Comparison of ENCODE assay signal across 20 cellular contexts in genomic region chr9:137374131-137374845, GRCh38. TPM values are rescaled to one million over a fixed set of nuclear protein-coding genes. Genes with fewer than 3 reads are reported as not detected.
DNase-seq lines count a peak whose midpoint lies in the region; ATAC-seq and TF ChIP-seq lines count a peak whose summit lies in the region.
"Had no signal": no experiment of that assay in that cellular context is flagged by ENCODE, and none has a peak within 500 bp of the region (broad histone marks: within the 10 kb centered on the region; RNA-seq: fewer than 3 reads in every experiment).

No MANE protein-coding gene starts in this region.

- no peaks in the 10 kb centered on the region for H3K4me1 Mint-ChIP-seq in activated CD4-positive, alpha-beta memory T cell treated with anti-CD3 and anti-CD28 coated beads, Interleukin-2, amount 10 ng/mL, durations not matched to agents 7 days and 5 days
- H3K4me1 Mint-ChIP-seq in activated T-helper 17 cell treated with anti-CD3 and anti-CD28 coated beads, Interleukin-2, amount 50 U/mL, for 72 hours: no peaks in the 10 kb centered on the region
- H3K4me1 Mint-ChIP-seq: B cell, GM23338 had no signal

- peaks cover 9% of the 10 kb centered on the region for H3K9me3 Mint-ChIP-seq in activated CD4-positive, alpha-beta memory T cell treated with anti-CD3 and anti-CD28 coated beads, Interleukin-2, amount 10 ng/mL, durations not matched to agents 7 days and 5 days
- H3K9me3 Mint-ChIP-seq in activated T-helper 17 cell treated with anti-CD3 and anti-CD28 coated beads, Interleukin-2, amount 50 U/mL, for 72 hours: no peaks in the 10 kb centered on the region

- no peak for TF ChIP-seq POLR2A in spleen (IDR thresholded peaks at IDR 0.05)

- WGBS in spleen, 5 donors: 92 to 97% (median 96%) methylated on average over 25 to 37 of the region's 37 CpGs

- H3K4me3 ChIP-seq in right atrium auricular region: no peak overlapping the region
- no peak overlapping the region for H3K4me3 ChIP-seq in WERI-Rb-1 (ENCODE audit: low read depth, low read length)
- H3K4me3 ChIP-seq in spleen: no peak overlapping the region
- H3K4me3 ChIP-seq: GM23338 had no signal

- H3K27ac ChIP-seq in right atrium auricular region (no peak overlapping the region), WERI-Rb-1 (no peak overlapping the region), spleen (no peak overlapping the region)

- no peak overlapping the region for H3K4me3 Mint-ChIP-seq in activated CD4-positive, alpha-beta memory T cell treated with anti-CD3 and anti-CD28 coated beads, Interleukin-2, amount 10 ng/mL, durations not matched to agents 7 days and 5 days
- no peak overlapping the region for H3K4me3 Mint-ChIP-seq in activated T-helper 17 cell treated with anti-CD3 and anti-CD28 coated beads, Interleukin-2, amount 50 U/mL, for 72 hours
- H3K4me3 Mint-ChIP-seq: B cell; CD4-positive, CD25-positive, alpha-beta regulatory T cell; GM23338 had no signal

- H3K27me3 ChIP-seq in right atrium auricular region (no peaks in the 10 kb centered on the region), WERI-Rb-1 (ENCODE audit: insufficient read depth, low read depth, severe bottlenecking) (no peaks in the 10 kb centered on the region), spleen (replicated peaks in 1 of 7) (no peaks in the 10 kb centered on the region)

- no peak overlapping the region for H3K27ac Mint-ChIP-seq in activated CD4-positive, alpha-beta memory T cell treated with anti-CD3 and anti-CD28 coated beads, Interleukin-2, amount 10 ng/mL, durations not matched to agents 7 days and 5 days
- no peak overlapping the region for H3K27ac Mint-ChIP-seq in activated T-helper 17 cell treated with anti-CD3 and anti-CD28 coated beads, Interleukin-2, amount 50 U/mL, for 72 hours
- H3K27ac Mint-ChIP-seq: B cell; CD4-positive, CD25-positive, alpha-beta regulatory T cell; GM23338 had no signal

- POLR2A ChIA-PET in activated CD4-positive, alpha-beta memory T cell treated with anti-CD3 and anti-CD28 coated beads, Interleukin-2, amount 10 ng/mL, durations not matched to agents 7 days and 5 days (lab: Charles Lee): no interaction called here

- TF ChIP-seq CTCF in right atrium auricular region (IDR thresholded peaks at IDR 0.05): no peak
- no peak for TF ChIP-seq CTCF in WERI-Rb-1 (IDR thresholded peaks at IDR 0.05; ENCODE audit: low read depth, low read length)
- TF ChIP-seq CTCF in spleen (IDR thresholded peaks at IDR 0.05 in 8 of 11, conservative IDR thresholded peaks at IDR 0.05 in 3 of 11): no peak

- no peaks in the 10 kb centered on the region for H3K4me1 ChIP-seq in right atrium auricular region
- no peaks in the 10 kb centered on the region for H3K4me1 ChIP-seq in spleen

- no peaks in the 10 kb centered on the region for H3K36me3 Mint-ChIP-seq in activated CD4-positive, alpha-beta memory T cell treated with anti-CD3 and anti-CD28 coated beads, Interleukin-2, amount 10 ng/mL, durations not matched to agents 7 days and 5 days (ENCODE audit: low read depth)
- no peaks in the 10 kb centered on the region for H3K36me3 Mint-ChIP-seq in activated T-helper 17 cell treated with anti-CD3 and anti-CD28 coated beads, Interleukin-2, amount 50 U/mL, for 72 hours (ENCODE audit: low read depth)

- no peaks in the 10 kb centered on the region for H3K9me3 ChIP-seq in right atrium auricular region
- H3K9me3 ChIP-seq in WERI-Rb-1 (ENCODE audit: severe bottlenecking): no peaks in the 10 kb centered on the region
- peaks cover 0 to 8% (median 0%) of the 10 kb centered on the region in 8 donors for H3K9me3 ChIP-seq in spleen

- ATAC-seq in Right ventricle myocardium superior (ENCODE audit: poor library complexity): no peak
- ATAC-seq in activated T-helper 17 cell treated with anti-CD3 and anti-CD28 coated beads, Interleukin-2, amount 50 U/mL, for 72 hours (replicated peaks): no peak
- ATAC-seq: GM23338, Panc1 had no signal

- intact Hi-C loops in Right ventricle myocardium superior (cut with DNase I) (no loop called here), spleen (cut with DNase I; ENCODE audit: low total_unique reads) (no loop called here)

- peak; percentile 19 for DNase-seq in Right ventricle myocardium superior
- DNase-seq in right atrium auricular region (ENCODE audit: low spot score): no peak
- DNase-seq in WERI-Rb-1: peak; percentile 2
- DNase-seq in mesenteric fat pad (ENCODE audit: low spot score): peak; percentile 76
- DNase-seq in spleen: peak; percentile 70
- no peak for DNase-seq in activated CD4-positive, alpha-beta memory T cell treated with anti-CD3 and anti-CD28 coated beads, Interleukin-2, amount 10 ng/mL, durations not matched to agents 7 days and 5 days
- DNase-seq in LoVo (ENCODE audit: low spot score): no peak
- DNase-seq: 8988T; CD4-positive, CD25-positive, alpha-beta regulatory T cell; COR-L47; DMS 273 treated with DMSO at 0.1 percent for 48 hours; DND-41; KBM-7; NCI-H1105 treated with DMSO at 0.1 percent for 48 hours; NCI-H1694 treated with DMSO at 0.1 percent for 48 hours had no signal

- no peaks in the 10 kb centered on the region for H3K27me3 Mint-ChIP-seq in activated CD4-positive, alpha-beta memory T cell treated with anti-CD3 and anti-CD28 coated beads, Interleukin-2, amount 10 ng/mL, durations not matched to agents 7 days and 5 days
- no peaks in the 10 kb centered on the region for H3K27me3 Mint-ChIP-seq in activated T-helper 17 cell treated with anti-CD3 and anti-CD28 coated beads, Interleukin-2, amount 50 U/mL, for 72 hours
- H3K27me3 Mint-ChIP-seq: B cell; CD4-positive, CD25-positive, alpha-beta regulatory T cell had no signal

- CTCF ChIA-PET in activated CD4-positive, alpha-beta memory T cell treated with anti-CD3 and anti-CD28 coated beads, Interleukin-2, amount 10 ng/mL, durations not matched to agents 7 days and 5 days (lab: Charles Lee): no interaction called here

- H3K36me3 ChIP-seq in right atrium auricular region (no peaks in the 10 kb centered on the region), WERI-Rb-1 (no peaks in the 10 kb centered on the region), spleen (peaks cover 0 to 39% (median 4%) of the 10 kb centered on the region in 6 donors)

RNA-seq across cellular contexts. Expression of gene EXD3, which starts 48.7 kb away (rescaled TPM):
- total RNA-seq in Right ventricle myocardium superior: 6.9 TPM
- 1 to 10 TPM; 5.9 to 6.0 TPM for total RNA-seq in right atrium auricular region
- total RNA-seq in mesenteric fat pad: 14.9 TPM
- 10 to 100 TPM; 14.5 to 52.8 (median 29.8) TPM for total RNA-seq in spleen
- 10 to 100 TPM; 15.6 to 62.3 (median 43.4) TPM for polyA plus RNA-seq in spleen
- 10 to 100 TPM; 17.9 to 18.1 TPM for total RNA-seq in activated CD4-positive, alpha-beta memory T cell treated with anti-CD3 and anti-CD28 coated beads, Interleukin-2, amount 10 ng/mL, durations not matched to agents 7 days and 5 days
- 1 to 10 TPM; 8.8 to 10.0 TPM for total RNA-seq in activated T-helper 17 cell treated with anti-CD3 and anti-CD28 coated beads, Interleukin-2, amount 50 U/mL, for 72 hours

RNA-seq across cellular contexts. Expression of gene NOXA1, which starts 48.9 kb away (rescaled TPM):
- 1.7 TPM for total RNA-seq in Right ventricle myocardium superior
- 1 to 10 TPM in 1 of 2 donors, under 1 TPM in 1; 0.94 to 3.4 TPM for total RNA-seq in right atrium auricular region
- total RNA-seq in mesenteric fat pad: 3.2 TPM
- 10 to 100 TPM in 2 of 7 donors, 1 to 10 TPM in 5; 1.9 to 15.0 (median 5.3) TPM for total RNA-seq in spleen
- polyA plus RNA-seq in spleen: 10 to 100 TPM in 1 of 3 donors, 1 to 10 TPM in 2; 3.2 to 10.7 (median 7.8) TPM
- under 1 TPM; 0.50 to 0.73 TPM for total RNA-seq in activated CD4-positive, alpha-beta memory T cell treated with anti-CD3 and anti-CD28 coated beads, Interleukin-2, amount 10 ng/mL, durations not matched to agents 7 days and 5 days
- under 1 TPM; 0.39 to 0.58 TPM for total RNA-seq in activated T-helper 17 cell treated with anti-CD3 and anti-CD28 coated beads, Interleukin-2, amount 50 U/mL, for 72 hours
- total RNA-seq: G401 had no signal

Comparison
In these comparisons a context has a peak if more than half of its experiments do, and no peak if none do; other contexts are left out.
1. DNase-seq: peak in Right ventricle myocardium superior (single experiment), WERI-Rb-1 (single experiment), mesenteric fat pad (single experiment) and spleen (single experiment); none in right atrium auricular region (single experiment), activated CD4-positive, alpha-beta memory T cell treated with anti-CD3 and anti-CD28 coated beads, Interleukin-2, amount 10 ng/mL, durations not matched to agents 7 days and 5 days (single experiment) and LoVo (single experiment).